15 cellular contexts compared by ENCODE assay signal in the genomic region with DNA sequence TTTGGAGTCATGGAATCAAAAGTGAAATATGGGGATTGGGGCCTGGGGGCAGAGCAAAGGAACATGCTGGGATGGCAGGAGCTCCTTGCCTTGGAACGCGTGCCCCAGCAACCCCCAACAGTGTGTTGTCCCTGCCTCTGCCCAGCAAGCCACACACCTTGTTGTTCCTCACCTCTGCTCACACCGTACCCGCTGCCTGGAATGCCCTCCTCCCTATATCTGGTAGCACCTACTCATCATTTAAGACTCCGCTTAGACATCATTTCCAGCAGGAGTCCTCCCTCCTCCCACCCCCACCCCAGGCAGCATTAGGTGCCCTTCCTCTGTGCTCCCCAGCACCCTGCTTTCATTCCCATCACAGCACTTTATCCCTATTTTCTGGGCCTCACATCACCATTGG. TPM values are rescaled to one million over a fixed set of nuclear protein-coding genes. Genes with fewer than 3 reads are reported as not detected.
"Had no signal": no experiment of that assay in that cellular context is flagged by ENCODE, and none has a peak within 500 bp of the region (broad histone marks: within the 10 kb centered on the region; RNA-seq: fewer than 3 reads in every experiment).

No MANE protein-coding gene starts in this region.

- H3K9me3 Mint-ChIP-seq: activated CD4-positive, alpha-beta T cell treated with anti-CD3 and anti-CD28 coated beads, Interleukin-2, amount 10 ng/mL, durations not matched to agents 7 days and 5 days; neural crest cell; stimulated activated naive CD8-positive, alpha-beta T cell treated with anti-CD3 and anti-CD28 coated beads, Interleukin-15, amount 100 ng/mL, for 72 hours had no signal

- H3K27ac Mint-ChIP-seq: activated CD4-positive, alpha-beta T cell treated with anti-CD3 and anti-CD28 coated beads, Interleukin-2, amount 10 ng/mL, durations not matched to agents 7 days and 5 days had no signal

- H3K4me3 Mint-ChIP-seq: activated CD4-positive, alpha-beta T cell treated with anti-CD3 and anti-CD28 coated beads, Interleukin-2, amount 10 ng/mL, durations not matched to agents 7 days and 5 days; neural crest cell; stimulated activated naive CD8-positive, alpha-beta T cell treated with anti-CD3 and anti-CD28 coated beads, Interleukin-15, amount 100 ng/mL, for 72 hours had no signal

- H3K9ac ChIP-seq: SK-N-SH had no signal

- H3K27me3 Mint-ChIP-seq: activated CD4-positive, alpha-beta T cell treated with anti-CD3 and anti-CD28 coated beads, Interleukin-2, amount 10 ng/mL, durations not matched to agents 7 days and 5 days; stimulated activated naive CD8-positive, alpha-beta T cell treated with anti-CD3 and anti-CD28 coated beads, Interleukin-15, amount 100 ng/mL, for 72 hours had no signal

- H3K4me1 Mint-ChIP-seq: stimulated activated naive CD8-positive, alpha-beta T cell treated with anti-CD3 and anti-CD28 coated beads, Interleukin-15, amount 100 ng/mL, for 72 hours had no signal

- H3K9me3 ChIP-seq: adrenal gland, ovary, SK-N-SH, thyroid gland had no signal

- ATAC-seq: stimulated activated naive CD8-positive, alpha-beta T cell treated with anti-CD3 and anti-CD28 coated beads, Interleukin-15, amount 100 ng/mL, for 72 hours had no signal

- H3K27me3 ChIP-seq: adrenal gland, ovary, thyroid gland had no signal

- H3K36me3 ChIP-seq: adrenal gland, ovary, thyroid gland had no signal

- DNase-seq: activated CD4-positive, alpha-beta T cell treated with anti-CD3 and anti-CD28 coated beads, Interleukin-2, amount 10 ng/mL, durations not matched to agents 7 days and 5 days; activated naive CD4-positive, alpha-beta T cell treated with anti-CD3 and anti-CD28 coated beads, Interleukin-2, amount 50 U/mL, for 16 hours; activated T-cell treated with anti-CD3 and anti-CD28 coated beads for 4 hours; adrenal gland; central memory CD4-positive, alpha-beta T cell; mesendoderm; ovary; SK-N-SH; stimulated activated CD4-positive, alpha-beta T cell treated with anti-CD3 and anti-CD28 coated beads, Interleukin-15, amount 100 ng/mL, for 24 hours; stimulated activated CD4-positive, alpha-beta T cell treated with anti-CD3 and anti-CD28 coated beads, Interleukin-4, amount 100 ng/mL, for 24 hours; stimulated activated naive CD8-positive, alpha-beta T cell treated with anti-CD3 and anti-CD28 coated beads, Interleukin-15, amount 100 ng/mL, for 72 hours; T-helper 1 cell; thyroid gland had no signal

- H3K4me3 ChIP-seq: adrenal gland, coronary artery, ovary, thyroid gland had no signal

- H3K4me2 ChIP-seq: SK-N-SH had no signal

- H3K27ac ChIP-seq: adrenal gland, coronary artery, ovary, thyroid gland had no signal

RNA-seq across cellular contexts. Expression of a gene that starts 7.8 kb away (rescaled TPM):
- total RNA-seq: adrenal gland, neural crest cell had no signal

RNA-seq across cellular contexts. Expression of a gene that starts 11.8 kb away (rescaled TPM):
- total RNA-seq: neural crest cell had no signal
- polyA plus RNA-seq: SK-N-SH had no signal
